9 cellular contexts compared by ENCODE assay signal in the genomic region with DNA sequence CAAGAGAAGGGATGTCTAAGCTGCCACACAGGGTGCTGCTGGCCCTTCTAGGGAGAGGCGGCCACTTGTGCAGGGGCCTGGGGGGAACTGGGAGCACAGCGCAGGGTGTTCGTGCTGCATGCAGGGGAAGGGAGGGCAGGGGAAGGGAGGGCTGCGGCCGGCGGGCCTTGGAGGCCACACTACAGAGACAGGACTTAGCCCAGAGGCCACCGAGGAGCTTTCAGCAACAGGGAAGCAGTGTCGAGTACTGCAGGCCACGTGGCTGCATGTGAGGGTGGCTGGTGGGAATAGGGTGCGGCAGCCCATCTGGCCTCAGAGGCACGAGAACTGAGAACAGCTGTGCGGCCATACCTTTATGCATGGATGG. TPM values are rescaled to one million over a fixed set of nuclear protein-coding genes. Genes with fewer than 3 reads are reported as not detected.
"Had no signal": no experiment of that assay in that cellular context is flagged by ENCODE, and none has a peak within 500 bp of the region (broad histone marks: within the 10 kb centered on the region; RNA-seq: fewer than 3 reads in every experiment).

No MANE protein-coding gene starts in this region.

RNA-seq across cellular contexts. Expression of a gene that starts 19.0 kb away (rescaled TPM):
- total RNA-seq: OCI-LY7 had no signal

RNA-seq across cellular contexts. Expression of a gene that starts 35.8 kb away (rescaled TPM):
- total RNA-seq: activated CD4-positive, alpha-beta memory T cell treated with anti-CD3 and anti-CD28 coated beads, Interleukin-2, amount 10 ng/mL, durations not matched to agents 7 days and 5 days; activated CD4-positive, alpha-beta T cell treated with anti-CD3 and anti-CD28 coated beads for 36 hours; activated CD8-positive, alpha-beta memory T cell treated with anti-CD3 and anti-CD28 coated beads for 36 hours; activated naive CD8-positive, alpha-beta T cell treated with anti-CD3 and anti-CD28 coated beads for 36 hours; activated T-helper 2 cell treated with anti-CD3 and anti-CD28 coated beads, Interferon-gamma antibody, Interleukin-2, Interleukin-4, amounts not matched to agents 10 μg/mL and 5 μg/mL and 100 μg/mL, durations not matched to agents 14 hours and 24 hours and 36 hours; cardiac muscle cell; MCF 10A; OCI-LY7; T-cell had no signal
